Comparison of ENCODE assay signal across 8 cellular contexts in the genomic region with DNA sequence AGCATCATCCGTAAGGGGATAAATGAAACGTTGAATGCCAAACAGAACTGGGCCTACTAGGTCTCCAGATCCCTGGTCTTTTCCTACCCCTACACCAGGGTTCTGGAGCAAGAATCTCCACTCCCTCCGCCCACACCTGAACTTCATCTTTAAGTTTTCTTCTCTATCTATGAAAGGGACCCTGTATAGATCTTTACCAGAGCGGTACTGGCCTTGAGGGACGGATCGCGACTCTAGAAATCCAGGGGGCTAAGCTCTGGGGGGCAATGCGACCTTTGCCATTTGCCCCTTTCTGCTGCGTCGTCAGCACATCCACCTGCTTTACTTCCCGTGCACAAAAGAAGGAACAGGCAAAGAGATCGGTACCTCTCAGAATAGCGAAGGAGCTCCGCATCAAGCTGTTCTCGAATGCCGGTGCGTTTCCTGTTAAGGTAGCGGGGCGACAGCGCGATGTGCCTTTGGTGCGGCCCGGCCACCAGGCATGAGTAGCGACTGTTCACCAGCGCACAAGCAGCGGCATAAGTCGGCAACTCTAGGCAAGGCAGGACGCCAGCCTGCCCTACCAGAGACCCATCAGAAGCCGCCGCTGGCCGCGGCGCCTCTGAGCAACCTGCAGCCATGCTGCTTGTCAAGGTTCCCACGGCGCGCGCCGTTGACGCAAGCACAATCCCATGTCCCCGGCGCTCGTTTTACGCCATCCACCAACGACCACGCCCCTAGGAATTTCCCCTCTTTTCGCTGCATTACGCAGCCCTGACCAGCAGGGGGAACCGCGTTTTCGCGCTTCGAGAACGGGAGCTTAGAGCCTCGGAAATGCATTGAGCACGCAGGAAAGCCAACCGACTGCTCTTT. TPM values are rescaled to one million over a fixed set of nuclear protein-coding genes. Genes with fewer than 3 reads are reported as not detected.
DNase-seq lines count a peak whose midpoint lies in the region; ATAC-seq and TF ChIP-seq lines count a peak whose summit lies in the region.

A gene with protein sequence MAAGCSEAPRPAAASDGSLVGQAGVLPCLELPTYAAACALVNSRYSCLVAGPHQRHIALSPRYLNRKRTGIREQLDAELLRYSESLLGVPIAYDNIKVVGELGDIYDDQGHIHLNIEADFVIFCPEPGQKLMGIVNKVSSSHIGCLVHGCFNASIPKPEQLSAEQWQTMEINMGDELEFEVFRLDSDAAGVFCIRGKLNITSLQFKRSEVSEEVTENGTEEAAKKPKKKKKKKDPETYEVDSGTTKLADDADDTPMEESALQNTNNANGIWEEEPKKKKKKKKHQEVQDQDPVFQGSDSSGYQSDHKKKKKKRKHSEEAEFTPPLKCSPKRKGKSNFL (minus strand): TSS at position 641 of the 852 bp plus-strand sequence. CDS start 21 bp downstream, at position 620.

- POLR2A ChIA-PET in PC-9 (lab: Charles Lee; ENCODE audit: unreplicated experiment), result interaction anchor here (0.5 to 0.6 kb wide), 2 partner anchors 807 to 1569 kb away, joined by 4 read pairs; no protein-coding TSS in a partner anchor

- peaks cover 6% of the 10 kb centered on the region; the same call in 1 of the 2 replicates for H4K20me1 ChIP-seq in PC-9 (ENCODE audit: insufficient read depth)

- no peaks in the 10 kb centered on the region; the same call in 1 of the 2 replicates for H3K9me2 ChIP-seq in PC-9 (ENCODE audit: insufficient read depth)

- TF ChIP-seq CTCF in PC-9 (conservative IDR thresholded peaks at IDR 0.05), result peak; percentile 97

- peak; percentile 94 for DNase-seq in DMS79 treated with DMSO at 0.1 percent for 48 hours (lab: John Stamatoyannopoulos, UW)
- peak; percentile 98 for DNase-seq in KBM-7
- peak; percentile 93 to 95 for DNase-seq in PC-9
- DNase-seq in activated T-cell treated with anti-CD3 and anti-CD28 coated beads, Interleukin-2, amount 50 U/mL, for 1 hour, result peak; percentile 96
- DNase-seq in stimulated activated CD8-positive, alpha-beta memory T cell treated with anti-CD3 and anti-CD28 coated beads, Interleukin-7, amount 100 ng/mL, for 1 hour (ENCODE audit: low read depth in 2 of 2), result peak; percentile 87

- H3K9me3 ChIP-seq in PC-9 (ENCODE audit: insufficient read depth, low read depth) (peaks cover 7% of the 10 kb centered on the region; the same call in 1 of the 2 replicates), esophagus (ENCODE audit: control insufficient read depth in 2 of 2, insufficient read depth in 1 of 2, low read depth in 1 of 2, low read length in 1 of 2) (no peaks in the 10 kb centered on the region), mucosa of stomach (ENCODE audit: control insufficient read depth, low read length) (no peaks in the 10 kb centered on the region)

- H3K4me1 ChIP-seq in PC-9 (replicated peaks; ENCODE audit: insufficient read depth) (peaks cover 22% of the 10 kb centered on the region), esophagus (ENCODE audit: control insufficient read depth in 2 of 2, insufficient read depth in 2 of 2, low read length in 1 of 2) (no peaks in the 10 kb centered on the region), mucosa of stomach (ENCODE audit: control insufficient read depth, insufficient read depth, low read length) (no peaks in the 10 kb centered on the region)

- no peaks in the 10 kb centered on the region for H3K27me3 ChIP-seq in PC-9 (ENCODE audit: insufficient read depth, low read depth)
- H3K27me3 ChIP-seq in esophagus (ENCODE audit: control insufficient read depth in 1 of 2, insufficient read depth in 2 of 2, low read length in 2 of 2), result no peaks in the 10 kb centered on the region
- no peaks in the 10 kb centered on the region for H3K27me3 ChIP-seq in mucosa of stomach (ENCODE audit: control insufficient read depth, insufficient read depth, low read length)

- H3K36me3 ChIP-seq in PC-9 (ENCODE audit: low read depth) (peaks cover 7% of the 10 kb centered on the region; the same call in 1 of the 2 replicates), esophagus (ENCODE audit: control insufficient read depth in 2 of 2, insufficient read depth in 2 of 2, low read length in 1 of 2) (no peaks in the 10 kb centered on the region), mucosa of stomach (ENCODE audit: control insufficient read depth, insufficient read depth, low read length) (no peaks in the 10 kb centered on the region)

- H3K27ac ChIP-seq in PC-9 (peak within 1 kb of the TSS; percentile 35), esophagus (ENCODE audit: low read depth in 2 of 2, low read length in 1 of 2) (peak within 1 kb of the TSS; percentile 53 to 83)

- TSS peak; percentile 43 for BruUV-seq in PC-9 (replicated peaks; lab: Mats Ljungman, UMichigan)

- intact Hi-C loops in PC-9 (cut with micrococcal nuclease; ENCODE audit: unreplicated experiment), result loop anchor here (1.0 to 10.0 kb wide), 6 partner anchors 602 to 1796 kb away; no protein-coding TSS in a partner anchor

- in situ Hi-C loops in KBM-7 (cut with MboI; ENCODE audit: low pct_unique_long_range_greater_than_20kb, low sequenced_read_pairs), result no loop called here

- peak within 1 kb of the TSS; percentile 95 for H2AFZ ChIP-seq in PC-9

- peaks cover 49% of the 10 kb centered on the region for H3K79me2 ChIP-seq in PC-9 (ENCODE audit: low read depth)

- H3F3A ChIP-seq in PC-9 (ENCODE audit: insufficient read depth, low read depth), result no peaks in the 10 kb centered on the region

- ATAC-seq in GM21717 (IDR thresholded peaks at IDR 0.05; ENCODE audit: unreplicated experiment), result peak; percentile 99

- H3K4me2 ChIP-seq in PC-9, result peak within 1 kb of the TSS; percentile 83

- peak within 1 kb of the TSS; percentile 77 for H3K9ac ChIP-seq in mucosa of stomach (ENCODE audit: low read length)

- CTCF ChIA-PET in PC-9 (lab: Charles Lee), result interaction anchor here (0.6 to 1.4 kb wide), 10 partner anchors 39 to 953 kb away, joined by 3 to 21 read pairs (median 4); no protein-coding TSS in a partner anchor

- H3K4me3 ChIP-seq in PC-9 (peak within 1 kb of the TSS; percentile 87), esophagus (ENCODE audit: low read depth in 1 of 2, low read length in 2 of 2) (peak within 1 kb of the TSS; percentile 89 to 95), mucosa of stomach (ENCODE audit: low read length) (peak within 1 kb of the TSS; percentile 87)

- WGBS in esophagus, 2 donors, result 0 to 1% methylated on average over 56 of the region's 56 CpGs

RNA-seq across cellular contexts. Expression of the gene that starts here (rescaled TPM):
- 14.5 and 14.8 TPM in 2 replicates for total RNA-seq in PC-9 (2021)
- 1 to 10 TPM; 4.1 to 5.9 TPM for polyA plus RNA-seq in esophagus

Comparison
In these comparisons a context has a peak if more than half of its experiments do, and no peak if none do; other contexts are left out.
1. Peak in every context shown above with its lines: DNase-seq, ATAC-seq, H3K4me3 ChIP-seq and H3K27ac ChIP-seq.